ENCODE assay signal across 8 cellular contexts in genomic region chr14:59360923-59361794, GRCh38.
DNase-seq lines count a peak whose midpoint lies in the region; ATAC-seq and TF ChIP-seq lines count a peak whose summit lies in the region.

No MANE protein-coding gene starts in this region.

- ATAC-seq in GM18870 (IDR thresholded peaks at IDR 0.05; ENCODE audit: unreplicated experiment) (no peak), GM19328 (IDR thresholded peaks at IDR 0.05; ENCODE audit: unreplicated experiment) (no peak)

- 50% methylated on average over 13 of the region's 13 CpGs for WGBS in suprapubic skin

- no peak for TF ChIP-seq CTCF in left ventricle myocardium inferior (IDR thresholded peaks at IDR 0.05; ENCODE audit: borderline replicate concordance)
- no peak for TF ChIP-seq CTCF in suprapubic skin (IDR thresholded peaks at IDR 0.05)

- intact Hi-C loops in left ventricle myocardium inferior (cut with micrococcal nuclease), result no loop called here

- H3K27me3 ChIP-seq in left ventricle myocardium inferior (ENCODE audit: low read depth) (no peaks in the 10 kb centered on the region), suprapubic skin (no peaks in the 10 kb centered on the region)

- H3K36me3 ChIP-seq in left ventricle myocardium inferior (peaks cover 23% of the 10 kb centered on the region), suprapubic skin (peaks cover 6% of the 10 kb centered on the region)

- H3K27ac ChIP-seq in left ventricle myocardium inferior (replicated peaks) (peak overlapping the region; percentile 90), suprapubic skin (peak overlapping the region; percentile 61)

- DNase-seq in DMS53 (lab: John Stamatoyannopoulos, UW) (peak; percentile 96), NCI-H128 (lab: John Stamatoyannopoulos, UW; ENCODE audit: unreplicated experiment) (peak; percentile 63), SW 1271 (lab: John Stamatoyannopoulos, UW) (peak; percentile 60 to 93), left ventricle myocardium inferior (peak; percentile 80), suprapubic skin (ENCODE audit: low spot score in 2 of 2) (peak in 1 of 2 donors; percentile 75)
- DNase-seq in activated T-cell treated with anti-CD3 and anti-CD28 coated beads, Interleukin-2, amount 50 U/mL, for 1 hour, result no peak

- no peaks in the 10 kb centered on the region for H3K9me3 ChIP-seq in left ventricle myocardium inferior (replicated peaks)
- no peaks in the 10 kb centered on the region for H3K9me3 ChIP-seq in suprapubic skin

- TF ChIP-seq POLR2A in suprapubic skin (IDR thresholded peaks at IDR 0.05), result no peak

- H3K4me1 ChIP-seq in left ventricle myocardium inferior (peaks cover 91% of the 10 kb centered on the region), suprapubic skin (peaks cover 80% of the 10 kb centered on the region)

- H3K4me3 ChIP-seq in left ventricle myocardium inferior (peak overlapping the region; percentile 54), suprapubic skin (no peak overlapping the region)

- no peak for TF ChIP-seq EP300 in suprapubic skin (IDR thresholded peaks at IDR 0.05)
